16 cellular contexts compared by ENCODE assay signal in genomic region chr1:225613006-225613405, GRCh38. TPM values are rescaled to one million over a fixed set of nuclear protein-coding genes. Genes with fewer than 3 reads are reported as not detected.
DNase-seq lines count a peak whose midpoint lies in the region; ATAC-seq and TF ChIP-seq lines count a peak whose summit lies in the region.
"Had no signal": no experiment of that assay in that cellular context is flagged by ENCODE, and none has a peak within 500 bp of the region (broad histone marks: within the 10 kb centered on the region; RNA-seq: fewer than 3 reads in every experiment).

No MANE protein-coding gene starts in this region.

- WGBS in GM23248 (ENCODE audit: low coverage in 1 of 2, low lambda C conversion rate in 2 of 2, missing lambda C conversion rate in 2 of 2), 2 experiments = 74 to 80% methylated on average over 3 of the region's 3 CpGs
- 53% methylated on average over 3 of the region's 3 CpGs for WGBS in smooth muscle cell (ENCODE audit: low lambda C conversion rate)

- CTCF ChIA-PET in Panc1 (lab: Charles Lee) = no interaction called here

- H3K4me1 ChIP-seq in GM23248 (ENCODE audit: insufficient read depth) (peaks cover 18% of the 10 kb centered on the region), Panc1 (ENCODE audit: control insufficient read depth, insufficient read depth, low read length) (peaks cover 33% of the 10 kb centered on the region), smooth muscle cell (ENCODE audit: low read depth) (peaks cover 28% of the 10 kb centered on the region)

- in situ Hi-C loops in GM23248 (cut with MboI) = no loop called here
- in situ Hi-C loops in Panc1 (cut with HindIII; ENCODE audit: low pct_unique_long_range_greater_than_20kb, low sequenced_read_pairs) = no loop called here

- H3K27me3 ChIP-seq in GM23248 (replicated peaks; ENCODE audit: insufficient read depth) = no peaks in the 10 kb centered on the region
- no peaks in the 10 kb centered on the region for H3K27me3 ChIP-seq in Panc1 (ENCODE audit: control insufficient read depth, insufficient read depth, low read length)
- no peaks in the 10 kb centered on the region for H3K27me3 ChIP-seq in smooth muscle cell (ENCODE audit: low read depth)
- H3K27me3 ChIP-seq: testis had no signal

- no peak for TF ChIP-seq CTCF in Panc1 (IDR thresholded peaks at IDR 0.05)
- TF ChIP-seq CTCF in smooth muscle cell (IDR thresholded peaks at IDR 0.05; ENCODE audit: borderline replicate concordance, insufficient read depth, poor library complexity, severe bottlenecking) = no peak

- peak overlapping the region; percentile 40 for H3K27ac ChIP-seq in GM23248
- no peak overlapping the region for H3K27ac ChIP-seq in Panc1 (ENCODE audit: low read length)
- H3K27ac ChIP-seq in smooth muscle cell (ENCODE audit: low read depth) = peak overlapping the region; percentile 83

- DNase-seq in GM23248 (no peak), Panc1 (ENCODE audit: low read depth, low spot score) (no peak), left kidney (ENCODE audit: low read depth, low spot score) (peak; percentile 12), smooth muscle cell (lab: John Stamatoyannopoulos, UW; ENCODE audit: unreplicated experiment) (no peak), LoVo (ENCODE audit: low spot score) (no peak), MV-4-11 (lab: John Stamatoyannopoulos, UW) (no peak)
- DNase-seq: activated CD8-positive, alpha-beta T cell treated with anti-CD3 and anti-CD28 coated beads, Interleukin-2, amount 10 ng/mL, durations not matched to agents 7 days and 5 days; activated naive CD4-positive, alpha-beta T cell treated with anti-CD3 and anti-CD28 coated beads for 36 hours; activated T-cell treated with anti-CD3 and anti-CD28 coated beads, Interleukin-2, amount 50 U/mL, for 4 hours; anterior cingulate cortex; NCI-H1436 treated with DMSO at 0.1 percent for 48 hours; NCI-H226; testis had no signal

- H3K79me2 ChIP-seq in GM23248 (ENCODE audit: insufficient read depth) = peaks cover 98% of the 10 kb centered on the region
- H3K79me2 ChIP-seq in smooth muscle cell (ENCODE audit: low read depth) = peaks cover 94% of the 10 kb centered on the region

- H3K4me2 ChIP-seq in GM23248 (ENCODE audit: unreplicated experiment) (no peak overlapping the region), smooth muscle cell (peak overlapping the region; percentile 5)
- H3K4me2 ChIP-seq: GM23338 had no signal

- no peak overlapping the region for H3K9ac ChIP-seq in GM23248
- peak overlapping the region; percentile 10 for H3K9ac ChIP-seq in smooth muscle cell (ENCODE audit: low read depth)

- BruUV-seq in Panc1 (replicated peaks; lab: Mats Ljungman, UMichigan) = no TSS peak

- H3K4me3 ChIP-seq in GM23248 = no peak overlapping the region
- no peak overlapping the region for H3K4me3 ChIP-seq in Panc1 (ENCODE audit: low read depth in 2 of 2, low read length in 2 of 2)
- H3K4me3 ChIP-seq in smooth muscle cell = no peak overlapping the region
- H3K4me3 ChIP-seq: GM23338, testis had no signal

- peaks cover 37% of the 10 kb centered on the region for H3F3A ChIP-seq in GM23248 (ENCODE audit: insufficient read depth)
- peaks cover 18% of the 10 kb centered on the region for H3F3A ChIP-seq in smooth muscle cell (ENCODE audit: low read depth)

- peak; percentile 31; the same call in 1 of the 2 replicates for ATAC-seq in Panc1
- ATAC-seq in GM21360 (IDR thresholded peaks at IDR 0.05; ENCODE audit: unreplicated experiment) = no peak
- ATAC-seq: activated CD8-positive, alpha-beta T cell treated with anti-CD3 and anti-CD28 coated beads, Interleukin-2, amount 10 ng/mL, durations not matched to agents 7 days and 5 days; activated T-cell treated with anti-CD3 and anti-CD28 coated beads, Interleukin-2, amount 50 U/mL, for 4 hours; GM23338; natural killer cell treated with Interleukin-12 subunit alpha and Interleukin-12 subunit beta and Interleukin-15 and Interleukin-18, amount 100 ng/mL, for 72 hours had no signal

- POLR2A ChIA-PET in Panc1 (lab: Charles Lee) = no interaction called here

- H3K9me2 ChIP-seq in GM23248 (ENCODE audit: insufficient read depth) = no peaks in the 10 kb centered on the region

- intact Hi-C loops in Panc1 (cut with micrococcal nuclease; ENCODE audit: unreplicated experiment) = no loop called here

- no peaks in the 10 kb centered on the region for H3K36me3 ChIP-seq in GM23248 (ENCODE audit: low read depth)
- H3K36me3 ChIP-seq in Panc1 (ENCODE audit: control insufficient read depth, insufficient read depth, low read length) = no peaks in the 10 kb centered on the region
- no peaks in the 10 kb centered on the region for H3K36me3 ChIP-seq in smooth muscle cell (ENCODE audit: low read depth)

- H3K9me3 ChIP-seq in GM23248 (ENCODE audit: low read depth) (no peaks in the 10 kb centered on the region), Panc1 (ENCODE audit: control insufficient read depth, insufficient read depth, low read depth, low read length) (no peaks in the 10 kb centered on the region), smooth muscle cell (replicated peaks; ENCODE audit: low read depth) (no peaks in the 10 kb centered on the region)
- H3K9me3 ChIP-seq: testis had no signal

- H4K20me1 ChIP-seq in GM23248 (ENCODE audit: insufficient read depth) = peaks cover 17% of the 10 kb centered on the region
- peaks cover 92% of the 10 kb centered on the region for H4K20me1 ChIP-seq in smooth muscle cell (ENCODE audit: low read depth)

- H2AFZ ChIP-seq in GM23248 (no peak overlapping the region), smooth muscle cell (ENCODE audit: low read depth) (no peak overlapping the region)
- H2AFZ ChIP-seq: GM23338 had no signal

RNA-seq across cellular contexts. Expression of gene ENAH, which starts 39.9 kb away (rescaled TPM):
- total RNA-seq in GM23248 (2014; rRNA removed; shearing (Covaris generic)) = 113 and 125 TPM in 2 replicates
- polyA plus RNA-seq in GM23248 (2016; fragmentation: Nextera tagmentation; extraction: Ambion mirVana) = 35.5 and 40.1 TPM in 2 replicates
- 133 TPM for total RNA-seq in Panc1 (2021; ENCODE audit: unreplicated experiment)
- 73.6 TPM for polyA plus RNA-seq in Panc1 (2012; ENCODE audit: insufficient read length)
- total RNA-seq in smooth muscle cell = 147 and 170 TPM in 2 replicates
- polyA plus RNA-seq in smooth muscle cell = 39.3 and 70.5 TPM in 2 replicates
- total RNA-seq: activated CD8-positive, alpha-beta T cell treated with anti-CD3 and anti-CD28 coated beads, Interleukin-2, amount 10 ng/mL, durations not matched to agents 7 days and 5 days had no signal
